Comparison of ENCODE assay signal across 1 cellular context in the genomic region with DNA sequence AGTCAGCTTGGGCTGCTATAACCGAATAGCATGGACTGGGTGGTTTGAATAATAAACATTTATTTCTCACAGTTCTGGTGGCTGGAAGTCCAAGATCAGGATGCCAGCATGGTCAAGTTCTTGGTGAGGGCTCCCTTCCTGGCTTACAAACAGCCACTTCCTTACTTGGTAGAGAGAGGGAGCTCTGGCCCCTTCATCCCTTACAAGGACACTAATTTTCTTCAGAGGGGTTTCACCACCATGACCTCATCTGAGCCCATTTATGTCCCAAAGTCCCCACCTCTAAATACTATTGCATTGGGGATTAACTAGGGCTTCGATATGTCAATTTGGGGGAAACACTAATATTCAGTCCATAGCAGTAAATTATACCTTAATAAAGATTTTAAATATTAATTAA.
TF ChIP-seq lines count a peak whose summit lies in the region.

No MANE protein-coding gene starts in this region.

TF ChIP-seq in SK-N-SH, 30 proteins besides CTCF, POLR2A, EP300 and RAD21 (continued from another document):
- TF ChIP-seq, protein P1, sequence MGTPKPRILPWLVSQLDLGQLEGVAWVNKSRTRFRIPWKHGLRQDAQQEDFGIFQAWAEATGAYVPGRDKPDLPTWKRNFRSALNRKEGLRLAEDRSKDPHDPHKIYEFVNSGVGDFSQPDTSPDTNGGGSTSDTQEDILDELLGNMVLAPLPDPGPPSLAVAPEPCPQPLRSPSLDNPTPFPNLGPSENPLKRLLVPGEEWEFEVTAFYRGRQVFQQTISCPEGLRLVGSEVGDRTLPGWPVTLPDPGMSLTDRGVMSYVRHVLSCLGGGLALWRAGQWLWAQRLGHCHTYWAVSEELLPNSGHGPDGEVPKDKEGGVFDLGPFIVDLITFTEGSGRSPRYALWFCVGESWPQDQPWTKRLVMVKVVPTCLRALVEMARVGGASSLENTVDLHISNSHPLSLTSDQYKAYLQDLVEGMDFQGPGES (IDR thresholded peaks at IDR 0.05; ENCODE audit: low read depth, low read length) = no peak
